In genomic region chr5:5605170-5605764, GRCh38 we compare ENCODE assay signal across 19 cellular contexts.
"Had no signal": no experiment of that assay in that cellular context is flagged by ENCODE, and none has a peak within 500 bp of the region (broad histone marks: within the 10 kb centered on the region; RNA-seq: fewer than 3 reads in every experiment).

No MANE protein-coding gene starts in this region.

- ATAC-seq: gastroesophageal sphincter, left ventricle myocardium superior, mucosa of descending colon, natural killer cell, WTC11 had no signal

- H3K9me3 Mint-ChIP-seq: activated CD4-positive, alpha-beta memory T cell treated with anti-CD3 and anti-CD28 coated beads, Interleukin-2, amount 10 ng/mL, durations not matched to agents 7 days and 5 days; activated T-cell treated with anti-CD3 and anti-CD28 coated beads, Interleukin-2, amount 50 U/mL, for 24 hours; endodermal cell; memory B cell; natural killer cell had no signal

- H3K4me1 ChIP-seq: gastroesophageal sphincter, transverse colon, vagina had no signal

- H3K4me1 Mint-ChIP-seq: activated CD4-positive, alpha-beta memory T cell treated with anti-CD3 and anti-CD28 coated beads, Interleukin-2, amount 10 ng/mL, durations not matched to agents 7 days and 5 days; endodermal cell; memory B cell; natural killer cell; WTC11 had no signal

- H3K27me3 ChIP-seq: dorsolateral prefrontal cortex, gastroesophageal sphincter, transverse colon, vagina had no signal

- H3K27ac Mint-ChIP-seq: activated CD4-positive, alpha-beta memory T cell treated with anti-CD3 and anti-CD28 coated beads, Interleukin-2, amount 10 ng/mL, durations not matched to agents 7 days and 5 days; activated T-cell treated with anti-CD3 and anti-CD28 coated beads, Interleukin-2, amount 50 U/mL, for 24 hours; endodermal cell; memory B cell; natural killer cell; WTC11 had no signal

- H3K27me3 Mint-ChIP-seq: activated CD4-positive, alpha-beta memory T cell treated with anti-CD3 and anti-CD28 coated beads, Interleukin-2, amount 10 ng/mL, durations not matched to agents 7 days and 5 days had no signal

- H3K4me3 Mint-ChIP-seq: activated CD4-positive, alpha-beta memory T cell treated with anti-CD3 and anti-CD28 coated beads, Interleukin-2, amount 10 ng/mL, durations not matched to agents 7 days and 5 days; activated T-cell treated with anti-CD3 and anti-CD28 coated beads, Interleukin-2, amount 50 U/mL, for 24 hours; endodermal cell; memory B cell; natural killer cell; WTC11 had no signal

- DNase-seq: activated CD4-positive, alpha-beta memory T cell treated with anti-CD3 and anti-CD28 coated beads, Interleukin-2, amount 10 ng/mL, durations not matched to agents 7 days and 5 days; activated CD4-positive, alpha-beta T cell treated with anti-CD3 and anti-CD28 coated beads for 4 hours; activated naive CD4-positive, alpha-beta T cell treated with anti-CD3 and anti-CD28 coated beads, Interleukin-2, amount 50 U/mL, for 16 hours; activated T-cell treated with anti-CD3 and anti-CD28 coated beads, Interleukin-2, amount 50 U/mL, for 24 hours; dorsolateral prefrontal cortex; endodermal cell; left ventricle myocardium superior; mucosa of descending colon; natural killer cell; posterior cingulate gyrus; stimulated activated CD4-positive, alpha-beta T cell treated with anti-CD3 and anti-CD28 coated beads, Interleukin-4, amount 100 ng/mL, for 24 hours; stimulated activated CD8-positive, alpha-beta memory T cell treated with anti-CD3 and anti-CD28 coated beads, Interleukin-4, amount 100 ng/mL, for 48 hours; stimulated activated naive CD4-positive, alpha-beta T cell treated with Interleukin-2 at 50 U/mL for 16 hours; transverse colon had no signal

- H3K36me3 Mint-ChIP-seq: memory B cell, natural killer cell, WTC11 had no signal

- H3K9me3 ChIP-seq: gastroesophageal sphincter, mucosa of descending colon, transverse colon, vagina had no signal

- H3K4me3 ChIP-seq: dorsolateral prefrontal cortex, gastroesophageal sphincter, mucosa of descending colon, skin epidermis, transverse colon, vagina had no signal

- H3K27ac ChIP-seq: dorsolateral prefrontal cortex, gastroesophageal sphincter, skin epidermis, transverse colon, vagina had no signal

- H3K36me3 ChIP-seq: gastroesophageal sphincter, transverse colon, vagina had no signal
